Comparison of ENCODE assay signal across 10 cellular contexts in the genomic region with DNA sequence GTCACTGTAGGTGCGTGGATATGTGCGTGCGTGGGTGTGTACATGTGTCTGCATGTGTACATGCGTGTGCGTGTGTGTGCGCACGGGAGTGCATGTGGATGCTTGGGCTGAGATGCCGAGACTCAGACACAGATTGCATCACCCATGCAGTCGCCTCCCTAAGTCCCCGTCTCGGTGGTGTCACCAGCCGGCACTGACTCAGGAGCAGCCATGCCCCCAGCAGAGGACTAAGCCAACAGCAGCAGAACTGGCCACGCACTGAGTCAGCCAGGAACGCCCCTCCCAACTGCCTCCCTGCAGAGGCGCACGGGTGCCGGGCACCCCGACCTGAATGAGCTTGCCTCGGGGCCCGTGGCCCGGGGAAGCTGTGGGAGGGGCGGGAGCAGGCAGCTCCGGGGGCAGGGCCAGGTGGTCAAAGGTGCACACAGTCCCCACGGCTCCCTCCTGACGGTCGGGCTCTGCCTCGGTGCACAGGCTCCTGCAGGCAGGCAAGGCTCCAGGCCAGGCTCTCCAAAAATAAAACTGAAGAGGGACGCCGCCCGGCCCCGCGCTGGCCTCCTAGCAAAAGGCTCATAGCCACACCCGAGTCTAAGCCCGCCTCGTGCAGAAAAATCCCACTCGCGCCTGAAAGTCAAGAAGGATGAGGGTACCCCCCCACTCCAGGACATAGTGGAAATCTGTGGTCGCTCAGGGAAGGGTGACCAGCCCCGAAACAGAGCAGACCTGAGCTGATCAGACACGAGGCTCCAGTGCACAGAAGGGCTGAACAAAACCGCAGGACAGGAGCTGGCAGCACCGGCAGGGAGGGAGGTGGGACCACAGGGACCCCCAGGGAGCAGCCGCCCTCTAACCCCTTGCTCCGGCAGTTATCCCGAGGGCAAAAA. TPM values are rescaled to one million over a fixed set of nuclear protein-coding genes. Genes with fewer than 3 reads are reported as not detected.
DNase-seq lines count a peak whose midpoint lies in the region; ATAC-seq, FAIRE-seq and TF ChIP-seq lines count a peak whose summit lies in the region.
"Had no signal": no experiment of that assay in that cellular context is flagged by ENCODE, and none has a peak within 500 bp of the region (broad histone marks: within the 10 kb centered on the region; RNA-seq: fewer than 3 reads in every experiment).

No MANE protein-coding gene starts in this region.

- no peak overlapping the region; the same call in 1 of the 2 replicates for H3K9ac ChIP-seq in Karpas-422 (ENCODE audit: low read length)
- H3K9ac ChIP-seq in HepG2 (ENCODE audit: insufficient read depth, low read depth, low read length), result peak overlapping the region; percentile 30

- TF ChIP-seq EP300 in HepG2 (IDR thresholded peaks at IDR 0.05; ENCODE audit: low read depth in 2 of 2, low read length in 2 of 2) (no peak), HepG2 (CRISPR knock-in tag; IDR thresholded peaks at IDR 0.05; ENCODE audit: borderline replicate concordance) (no peak)

- POLR2A ChIA-PET in A673 (lab: Charles Lee; ENCODE audit: low non-redundant PET), result interaction anchor here (1.1 kb wide), 1 partner anchor 49 kb away, joined by 5 read pairs; a partner anchor contains a TSS
- POLR2A ChIA-PET in HepG2 (lab: Yijun Ruan, JAX), result interaction anchor here (0.9 to 1.7 kb wide), 5 partner anchors 9 to 86 kb away, joined by 3 to 12 read pairs (median 8); a partner anchor contains a TSS
- POLR2A ChIA-PET in activated CD4-positive, alpha-beta memory T cell treated with anti-CD3 and anti-CD28 coated beads for 36 hours (lab: Charles Lee), result no interaction called here

- H3K4me2 ChIP-seq in Karpas-422 (ENCODE audit: low read depth, low read length, poor library complexity, severe bottlenecking), result peak overlapping the region; percentile 42
- H3K4me2 ChIP-seq in HepG2 (ENCODE audit: low read depth, low read length), result peak overlapping the region; percentile 70

- no peaks in the 10 kb centered on the region for H3K79me2 ChIP-seq in Karpas-422 (ENCODE audit: low read length)
- no peaks in the 10 kb centered on the region for H3K79me2 ChIP-seq in HepG2 (ENCODE audit: insufficient read depth, low read length)

- H3K9me3 ChIP-seq in A673 (ENCODE audit: low read depth, low read length, poor library complexity, severe bottlenecking), result no peaks in the 10 kb centered on the region
- no peaks in the 10 kb centered on the region for H3K9me3 ChIP-seq in Karpas-422 (ENCODE audit: low read length)
- H3K9me3 ChIP-seq in HepG2 (ENCODE audit: low read length), result no peaks in the 10 kb centered on the region

- peak; percentile 79 for ATAC-seq in HepG2
- no peak for ATAC-seq in HG03039 (IDR thresholded peaks at IDR 0.05; ENCODE audit: unreplicated experiment)
- ATAC-seq: activated T-helper 17 cell treated with anti-CD3 and anti-CD28 coated beads, Interleukin-2, amount 50 U/mL, for 72 hours had no signal

- H3K4me3 ChIP-seq in A673 (ENCODE audit: low read depth, low read length, poor library complexity, severe bottlenecking) (peak overlapping the region; percentile 40), Karpas-422 (ENCODE audit: low read length) (peak overlapping the region; percentile 1; the same call in 1 of the 2 replicates), HepG2 (replicated peaks in 1 of 3; ENCODE audit: insufficient read depth in 1 of 3, low read depth in 2 of 3, low read length in 3 of 3) (peak overlapping the region in 2 of 3 experiments; percentile 42 to 57; a peak in 5 of 6 replicates)

- H3K27me3 ChIP-seq in A673 (replicated peaks; ENCODE audit: insufficient read depth, low read depth, low read length, poor library complexity) (no peaks in the 10 kb centered on the region), Karpas-422 (ENCODE audit: low read length) (no peaks in the 10 kb centered on the region), HepG2 (ENCODE audit: control insufficient read depth in 1 of 2, insufficient read depth in 2 of 2, low read length in 2 of 2) (no peaks in the 10 kb centered on the region)

- H3K36me3 ChIP-seq in A673 (ENCODE audit: insufficient read depth, low read length, poor library complexity, severe bottlenecking) (no peaks in the 10 kb centered on the region), Karpas-422 (ENCODE audit: insufficient read depth, low read length) (no peaks in the 10 kb centered on the region), HepG2 (replicated peaks in 1 of 2; ENCODE audit: control insufficient read depth in 1 of 2, insufficient read depth in 2 of 2, low read length in 2 of 2) (no peaks in the 10 kb centered on the region)

- in situ Hi-C loops in T47D (cut with HindIII; ENCODE audit: low pct_unique_long_range_greater_than_20kb, low sequenced_read_pairs) (no loop called here), HepG2 (cut with HindIII; ENCODE audit: extremely low pct_ligation_motif_present, low pct_unique_long_range_greater_than_20kb) (no loop called here)

- H3K4me3 Mint-ChIP-seq in activated CD4-positive, alpha-beta memory T cell treated with anti-CD3 and anti-CD28 coated beads for 36 hours, result no peak overlapping the region
- no peak overlapping the region for H3K4me3 Mint-ChIP-seq in activated naive CD4-positive, alpha-beta T cell treated with anti-CD3 and anti-CD28 coated beads for 36 hours
- H3K4me3 Mint-ChIP-seq: activated T-helper 17 cell treated with anti-CD3 and anti-CD28 coated beads, Interleukin-2, amount 50 U/mL, for 72 hours; natural killer cell treated with Interleukin-12 subunit alpha and Interleukin-12 subunit beta and Interleukin-15 and Interleukin-18, amount 100 ng/mL, for 72 hours had no signal

- H3K4me1 Mint-ChIP-seq in activated CD4-positive, alpha-beta memory T cell treated with anti-CD3 and anti-CD28 coated beads for 36 hours (ENCODE audit: low read depth), result no peaks in the 10 kb centered on the region
- no peaks in the 10 kb centered on the region for H3K4me1 Mint-ChIP-seq in activated naive CD4-positive, alpha-beta T cell treated with anti-CD3 and anti-CD28 coated beads for 36 hours (ENCODE audit: low read depth)
- H3K4me1 Mint-ChIP-seq: activated T-helper 17 cell treated with anti-CD3 and anti-CD28 coated beads, Interleukin-2, amount 50 U/mL, for 72 hours had no signal

- intact Hi-C loops in A673 (cut with micrococcal nuclease; ENCODE audit: unreplicated experiment) (no loop called here), HepG2 (cut with micrococcal nuclease; ENCODE audit: unreplicated experiment) (loop anchor here (5.0 kb wide), 2 partner anchors 48 to 52 kb away; a partner anchor contains a TSS)
- intact Hi-C loops in activated CD4-positive, alpha-beta memory T cell treated with anti-CD3 and anti-CD28 coated beads for 36 hours (cut with micrococcal nuclease), result no loop called here
- intact Hi-C loops in activated naive CD4-positive, alpha-beta T cell treated with anti-CD3 and anti-CD28 coated beads for 36 hours (cut with micrococcal nuclease), result no loop called here

- H3K27ac Mint-ChIP-seq in activated CD4-positive, alpha-beta memory T cell treated with anti-CD3 and anti-CD28 coated beads for 36 hours, result no peak overlapping the region
- H3K27ac Mint-ChIP-seq in activated naive CD4-positive, alpha-beta T cell treated with anti-CD3 and anti-CD28 coated beads for 36 hours, result no peak overlapping the region
- H3K27ac Mint-ChIP-seq: activated T-helper 17 cell treated with anti-CD3 and anti-CD28 coated beads, Interleukin-2, amount 50 U/mL, for 72 hours; natural killer cell treated with Interleukin-12 subunit alpha and Interleukin-12 subunit beta and Interleukin-15 and Interleukin-18, amount 100 ng/mL, for 72 hours had no signal

- no TSS peak for BruUV-seq in A673 (replicated peaks; lab: Mats Ljungman, UMichigan)
- BruUV-seq in HepG2 (replicated peaks; lab: Mats Ljungman, UMichigan), result no TSS peak

- peak overlapping the region; percentile 67 for H3K27ac ChIP-seq in A673 (ENCODE audit: low read depth, low read length, poor library complexity, severe bottlenecking)
- no peak overlapping the region for H3K27ac ChIP-seq in Karpas-422 (ENCODE audit: low read length)
- no peak overlapping the region for H3K27ac ChIP-seq in HepG2 (ENCODE audit: extremely low read length, insufficient read depth, low read length)

- DNase-seq in A673 (ENCODE audit: low spot score), result peak; percentile 77
- DNase-seq in Karpas-422, result peak; percentile 54
- DNase-seq in T47D (ENCODE audit: low read depth in 1 of 2, low spot score in 1 of 2), result peak; percentile 44 to 91
- peak; percentile 68 for DNase-seq in HepG2 (ENCODE audit: low spot score)
- DNase-seq in GM19238 (ENCODE audit: insufficient read length, low spot score), result no peak
- DNase-seq in activated CD4-positive, alpha-beta memory T cell treated with anti-CD3 and anti-CD28 coated beads for 36 hours, result no peak
- DNase-seq in activated naive CD4-positive, alpha-beta T cell treated with anti-CD3 and anti-CD28 coated beads for 36 hours, result no peak

- WGBS in HepG2 (ENCODE audit: low lambda C conversion rate), result 53% methylated on average over 16 of the region's 45 CpGs

- H3K27me3 Mint-ChIP-seq in activated CD4-positive, alpha-beta memory T cell treated with anti-CD3 and anti-CD28 coated beads for 36 hours, result no peaks in the 10 kb centered on the region
- H3K27me3 Mint-ChIP-seq in activated naive CD4-positive, alpha-beta T cell treated with anti-CD3 and anti-CD28 coated beads for 36 hours (ENCODE audit: low read depth), result no peaks in the 10 kb centered on the region
- H3K27me3 Mint-ChIP-seq: activated T-helper 17 cell treated with anti-CD3 and anti-CD28 coated beads, Interleukin-2, amount 50 U/mL, for 72 hours; natural killer cell treated with Interleukin-12 subunit alpha and Interleukin-12 subunit beta and Interleukin-15 and Interleukin-18, amount 100 ng/mL, for 72 hours had no signal

- no peak for TF ChIP-seq POLR2A in HepG2 (IDR thresholded peaks at IDR 0.05; ENCODE audit: insufficient read depth in 1 of 2, low read depth in 2 of 2, low read length in 2 of 2)

- H3K36me3 Mint-ChIP-seq in activated CD4-positive, alpha-beta memory T cell treated with anti-CD3 and anti-CD28 coated beads for 36 hours, result no peaks in the 10 kb centered on the region
- no peaks in the 10 kb centered on the region for H3K36me3 Mint-ChIP-seq in activated naive CD4-positive, alpha-beta T cell treated with anti-CD3 and anti-CD28 coated beads for 36 hours (ENCODE audit: low read depth)
- H3K36me3 Mint-ChIP-seq: natural killer cell treated with Interleukin-12 subunit alpha and Interleukin-12 subunit beta and Interleukin-15 and Interleukin-18, amount 100 ng/mL, for 72 hours had no signal

- no peaks in the 10 kb centered on the region for H3K9me2 ChIP-seq in Karpas-422 (replicated peaks; ENCODE audit: insufficient read depth, low read length)

- CTCF ChIA-PET in A673 (lab: Charles Lee), result no interaction called here
- CTCF ChIA-PET in HepG2 (lab: Yijun Ruan, JAX; ENCODE audit: low intra/inter-chr PET ratio, low total read pairs), result no interaction called here
- CTCF ChIA-PET in activated CD4-positive, alpha-beta memory T cell treated with anti-CD3 and anti-CD28 coated beads for 36 hours (lab: Charles Lee), result no interaction called here
- CTCF ChIA-PET in activated naive CD4-positive, alpha-beta T cell treated with anti-CD3 and anti-CD28 coated beads for 36 hours (lab: Charles Lee), result no interaction called here

- TF ChIP-seq RAD21 in HepG2 (CRISPR knock-in tag; IDR thresholded peaks at IDR 0.05), result no peak

- H4K20me1 ChIP-seq in Karpas-422 (ENCODE audit: insufficient read depth, low read depth, low read length), result no peaks in the 10 kb centered on the region
- no peaks in the 10 kb centered on the region for H4K20me1 ChIP-seq in HepG2 (ENCODE audit: insufficient read depth, low read length)

- H2AFZ ChIP-seq in Karpas-422 (ENCODE audit: low read length) (no peak overlapping the region), HepG2 (ENCODE audit: low read length) (no peak overlapping the region)

- FAIRE-seq in HepG2 (lab: Jason Lieb, UNC), result no peak

- H3K9me3 Mint-ChIP-seq in activated CD4-positive, alpha-beta memory T cell treated with anti-CD3 and anti-CD28 coated beads for 36 hours, result no peaks in the 10 kb centered on the region
- no peaks in the 10 kb centered on the region for H3K9me3 Mint-ChIP-seq in activated naive CD4-positive, alpha-beta T cell treated with anti-CD3 and anti-CD28 coated beads for 36 hours
- H3K9me3 Mint-ChIP-seq: activated T-helper 17 cell treated with anti-CD3 and anti-CD28 coated beads, Interleukin-2, amount 50 U/mL, for 72 hours; natural killer cell treated with Interleukin-12 subunit alpha and Interleukin-12 subunit beta and Interleukin-15 and Interleukin-18, amount 100 ng/mL, for 72 hours had no signal

- TF ChIP-seq CTCF in A673 (conservative IDR thresholded peaks at IDR 0.05; ENCODE audit: low read depth, low read length), result no peak
- TF ChIP-seq CTCF in HepG2 (CRISPR knock-in tag; IDR thresholded peaks at IDR 0.05), result no peak

- peaks cover 8% of the 10 kb centered on the region for H3K4me1 ChIP-seq in A673 (ENCODE audit: insufficient read depth, low read length, poor library complexity, severe bottlenecking)
- H3K4me1 ChIP-seq in Karpas-422 (ENCODE audit: low read length), result peaks cover 10% of the 10 kb centered on the region
- H3K4me1 ChIP-seq in HepG2 (ENCODE audit: insufficient read depth, low read length), result peaks cover 84% of the 10 kb centered on the region

RNA-seq across cellular contexts. Expression of a gene that starts 49.2 kb away (rescaled TPM):
- total RNA-seq in A673 (2021) (12.3 and 16.4 TPM in 2 replicates), HepG2 (2016; rRNA removed; fragmentation: Illumina TruSeq; extraction: Trizol) (3.2 and 4.6 TPM in 2 replicates)
- 8.6 and 11.0 TPM in 2 replicates for total RNA-seq in Karpas-422 (2014; rRNA removed; shearing (Covaris generic); ENCODE audit: low replicate concordance)
- 0.71 and 0.91 TPM in 2 replicates for total RNA-seq in HepG2 (2016; cell fraction: cytosol; rRNA removed; fragmentation: Illumina TruSeq; extraction: Trizol; ENCODE audit: low read depth)
- 3.2 and 6.0 TPM in 2 replicates for total RNA-seq in HepG2 (2016; cell fraction: insoluble cytoplasmic fraction; rRNA removed; fragmentation: Illumina TruSeq; extraction: Trizol)
- total RNA-seq in HepG2 (2016; cell fraction: membrane; rRNA removed; fragmentation: Illumina TruSeq; extraction: Trizol), result 1.8 TPM in 2 replicates
- 7.3 and 7.6 TPM in 2 replicates for total RNA-seq in HepG2 (2016; cell fraction: nucleus; rRNA removed; fragmentation: Illumina TruSeq; extraction: Trizol)
- 34.1 and 40.4 TPM in 2 replicates for polyA plus RNA-seq in HepG2 (2011; rRNA removed)
- polyA plus RNA-seq in HepG2 (2011; cell fraction: cytosol; rRNA removed), result 40.0 and 43.7 TPM in 2 replicates
- 66.8 and 77.1 TPM in 2 replicates for polyA plus RNA-seq in HepG2 (2011; cell fraction: nucleus; rRNA removed)
- 11.3 and 22.4 TPM in 2 replicates for polyA plus RNA-seq in HepG2 (2012)
- polyA plus RNA-seq in HepG2 (2016; cell fraction: cytosol; fragmentation: Illumina TruSeq; extraction: Trizol; ENCODE audit: low read depth), result 1.5 and 1.7 TPM in 2 replicates
- polyA plus RNA-seq in HepG2 (2016; cell fraction: insoluble cytoplasmic fraction; fragmentation: Illumina TruSeq; extraction: Trizol; ENCODE audit: low read depth), result 5.5 and 5.8 TPM in 2 replicates
- polyA plus RNA-seq in HepG2 (2016; cell fraction: membrane; fragmentation: Illumina TruSeq; extraction: Trizol; ENCODE audit: low read depth), result 2.3 and 2.5 TPM in 2 replicates
- 16.6 and 21.3 TPM in 2 replicates for polyA plus RNA-seq in HepG2 (2016; cell fraction: nucleus; fragmentation: Illumina TruSeq; extraction: Trizol; ENCODE audit: insufficient read depth, low read depth)
- polyA minus RNA-seq in HepG2 (2011; rRNA and poly(A)+ RNA removed; ENCODE audit: low replicate concordance), result 22.5 and 88.0 TPM in 2 replicates
- polyA minus RNA-seq in HepG2 (2011; cell fraction: cytosol; rRNA and poly(A)+ RNA removed), result 12.3 and 15.6 TPM in 2 replicates
- polyA minus RNA-seq in HepG2 (2011; cell fraction: nucleus; rRNA and poly(A)+ RNA removed), result 35.0 and 45.0 TPM in 2 replicates
- total RNA-seq in activated CD4-positive, alpha-beta memory T cell treated with anti-CD3 and anti-CD28 coated beads for 36 hours, result 10 to 100 TPM; 34.5 to 38.1 TPM
- total RNA-seq in activated naive CD4-positive, alpha-beta T cell treated with anti-CD3 and anti-CD28 coated beads for 36 hours, result 100 to 1,000 TPM; 107 to 112 TPM

Comparison
In these comparisons a context has a peak if more than half of its experiments do, and no peak if none do; other contexts are left out.
1. DNase-seq: peak in A673 (single experiment), Karpas-422 (single experiment), T47D (2 of 2) and HepG2 (single experiment); none in GM19238 (single experiment), activated CD4-positive, alpha-beta memory T cell treated with anti-CD3 and anti-CD28 coated beads for 36 hours (single experiment) and activated naive CD4-positive, alpha-beta T cell treated with anti-CD3 and anti-CD28 coated beads for 36 hours (single experiment).
2. Peak in every context shown above with its lines, with median percentiles within 50 percentile points of each other: H3K4me3 ChIP-seq.